ENCODE assay signal across 1 cellular context in genomic region chr5:127265473-127265872, GRCh38. TPM values are rescaled to one million over a fixed set of nuclear protein-coding genes. Genes with fewer than 3 reads are reported as not detected.
"Had no signal": no experiment of that assay in that cellular context is flagged by ENCODE, and none has a peak within 500 bp of the region (broad histone marks: within the 10 kb centered on the region; RNA-seq: fewer than 3 reads in every experiment).

No MANE protein-coding gene starts in this region.

RNA-seq across cellular contexts. Expression of gene MEGF10, which starts 25.1 kb away (rescaled TPM):
- total RNA-seq: MCF 10A had no signal
